30 cellular contexts compared by ENCODE assay signal in genomic region chr3:123071581-123071980, GRCh38. TPM values are rescaled to one million over a fixed set of nuclear protein-coding genes. Genes with fewer than 3 reads are reported as not detected.
DNase-seq lines count a peak whose midpoint lies in the region; ATAC-seq, FAIRE-seq and TF ChIP-seq lines count a peak whose summit lies in the region.
"Had no signal": no experiment of that assay in that cellular context is flagged by ENCODE, and none has a peak within 500 bp of the region (broad histone marks: within the 10 kb centered on the region; RNA-seq: fewer than 3 reads in every experiment).

No MANE protein-coding gene starts in this region.

- H2BK120ac ChIP-seq in neuronal stem cell (ENCODE audit: low read depth, low read length): no peak overlapping the region

- no peak overlapping the region for H2AFZ ChIP-seq in HepG2 (ENCODE audit: low read length)
- no peak overlapping the region for H2AFZ ChIP-seq in neuronal stem cell (ENCODE audit: low read length)

- no peak overlapping the region for H2BK15ac ChIP-seq in neuronal stem cell (ENCODE audit: low read length)

- no peak overlapping the region for H2AK5ac ChIP-seq in neuronal stem cell (ENCODE audit: low read depth, low read length)

- peak overlapping the region; percentile 28 for H3K18ac ChIP-seq in neuronal stem cell (ENCODE audit: low read length)

- no peaks in the 10 kb centered on the region for H3K36me3 ChIP-seq in liver (ENCODE audit: control insufficient read depth in 4 of 4, insufficient read depth in 3 of 4, low read depth in 1 of 4, low read length in 3 of 4)
- H3K36me3 ChIP-seq in HepG2 (replicated peaks in 1 of 2; ENCODE audit: control insufficient read depth in 1 of 2, insufficient read depth in 2 of 2, low read length in 2 of 2): peaks cover 1 to 11% of the 10 kb centered on the region in 2 experiments; a peak in 3 of 5 replicates
- H3K36me3 ChIP-seq in esophagus squamous epithelium: no peaks in the 10 kb centered on the region
- H3K36me3 ChIP-seq in neuronal stem cell (replicated peaks in 1 of 2; ENCODE audit: control insufficient read depth in 2 of 2, insufficient read depth in 2 of 2, low read length in 2 of 2): no peaks in the 10 kb centered on the region
- no peaks in the 10 kb centered on the region for H3K36me3 ChIP-seq in upper lobe of right lung
- no peaks in the 10 kb centered on the region for H3K36me3 ChIP-seq in BE2C
- H3K36me3 ChIP-seq: SJSA1, tibial nerve had no signal

- H3K23ac ChIP-seq in neuronal stem cell (ENCODE audit: low read depth, low read length, poor library complexity): peak overlapping the region; percentile 46

- no peak overlapping the region for H3K4me3 ChIP-seq in liver (ENCODE audit: low read depth in 1 of 3, low read length in 3 of 3)
- H3K4me3 ChIP-seq in HepG2 (replicated peaks in 1 of 3; ENCODE audit: insufficient read depth in 1 of 3, low read depth in 2 of 3, low read length in 3 of 3): no peak overlapping the region
- no peak overlapping the region for H3K4me3 ChIP-seq in esophagus squamous epithelium
- peak overlapping the region in 1 of 2 donors; percentile 28 for H3K4me3 ChIP-seq in neuronal stem cell (ENCODE audit: low read length in 2 of 2)
- H3K4me3 ChIP-seq in upper lobe of right lung: no peak overlapping the region
- no peak overlapping the region for H3K4me3 ChIP-seq in BE2C (ENCODE audit: low read depth, low read length)
- H3K4me3 ChIP-seq: A549, dorsolateral prefrontal cortex, K562, SJSA1, skin epidermis, tibial nerve had no signal

- no peak for TF ChIP-seq EP300 in HepG2 (IDR thresholded peaks at IDR 0.05; ENCODE audit: low read depth in 2 of 2, low read length in 2 of 2)
- TF ChIP-seq EP300 in HepG2 (CRISPR knock-in tag; IDR thresholded peaks at IDR 0.05; ENCODE audit: borderline replicate concordance): no peak

- no peak for ATAC-seq in HepG2
- ATAC-seq in upper lobe of right lung: no peak
- ATAC-seq: A549; K562; stimulated activated naive CD8-positive, alpha-beta T cell treated with anti-CD3 and anti-CD28 coated beads, Interleukin-15, Interleukin-2, amounts not matched to agents 100 U/mL and 50 U/mL, for 24 hours had no signal

- BruUV-seq in HepG2 (replicated peaks; lab: Mats Ljungman, UMichigan): no TSS peak

- H3K9ac ChIP-seq in liver (ENCODE audit: low read depth in 1 of 2, low read length in 2 of 2) (peak overlapping the region in 1 of 2 donors; percentile 24), HepG2 (ENCODE audit: insufficient read depth, low read depth, low read length) (no peak overlapping the region), neuronal stem cell (ENCODE audit: low read depth, low read length, poor library complexity) (no peak overlapping the region)

- no peak for TF ChIP-seq POLR2A in HepG2 (IDR thresholded peaks at IDR 0.05; ENCODE audit: insufficient read depth in 1 of 2, low read depth in 2 of 2, low read length in 2 of 2)
- TF ChIP-seq POLR2A in esophagus squamous epithelium (IDR thresholded peaks at IDR 0.05): no peak

- DNase-seq in HepG2 (ENCODE audit: low spot score): no peak
- no peak for DNase-seq in esophagus squamous epithelium (lab: John Stamatoyannopoulos, UW)
- no peak for DNase-seq in neuronal stem cell (ENCODE audit: low spot score)
- no peak for DNase-seq in upper lobe of right lung
- DNase-seq in AG20443 (ENCODE audit: low spot score): no peak
- DNase-seq in hypothalamus (lab: John Stamatoyannopoulos, UW): no peak
- DNase-seq in BE2C: no peak
- DNase-seq: activated CD4-positive, alpha-beta memory T cell treated with anti-CD3 and anti-CD28 coated beads for 36 hours; activated effector memory CD4-positive, alpha-beta T cell treated with Interleukin-2 at 50 U/mL for 16 hours; activated naive CD8-positive, alpha-beta T cell treated with anti-CD3 and anti-CD28 coated beads, Interleukin-2, amount 10 ng/mL, durations not matched to agents 7 days and 5 days; activated T-cell treated with anti-CD3 and anti-CD28 coated beads for 4 hours; central memory CD4-positive, alpha-beta T cell; mammary epithelial cell; NCI-H1105; NCI-H1930; NCI-H524 treated with DMSO at 0.1 percent for 48 hours; stimulated activated naive CD8-positive, alpha-beta T cell treated with anti-CD3 and anti-CD28 coated beads, Interleukin-15, Interleukin-2, amounts not matched to agents 100 U/mL and 50 U/mL, for 24 hours; T-helper 1 cell had no signal

- no peak overlapping the region for H3K14ac ChIP-seq in neuronal stem cell (ENCODE audit: low read length)

- H3K9me3 ChIP-seq in liver (ENCODE audit: control insufficient read depth in 4 of 4, low read length in 3 of 4) (no peaks in the 10 kb centered on the region), HepG2 (ENCODE audit: low read length) (no peaks in the 10 kb centered on the region), esophagus squamous epithelium (no peaks in the 10 kb centered on the region), neuronal stem cell (replicated peaks in 1 of 2; ENCODE audit: control insufficient read depth in 2 of 2, insufficient read depth in 1 of 2, low read depth in 1 of 2, low read length in 2 of 2) (no peaks in the 10 kb centered on the region), upper lobe of right lung (no peaks in the 10 kb centered on the region), BE2C (no peaks in the 10 kb centered on the region)
- H3K9me3 ChIP-seq: A549, SJSA1, tibial nerve had no signal

- no peak for TF ChIP-seq RAD21 in liver (IDR thresholded peaks at IDR 0.05)
- no peak for TF ChIP-seq RAD21 in HepG2 (CRISPR knock-in tag; IDR thresholded peaks at IDR 0.05)

- TF ChIP-seq CTCF in liver (IDR thresholded peaks at IDR 0.05; ENCODE audit: low read depth, low read length, missing input control) (no peak), HepG2 (CRISPR knock-in tag; IDR thresholded peaks at IDR 0.05) (no peak), esophagus squamous epithelium (IDR thresholded peaks at IDR 0.05) (no peak), upper lobe of right lung (IDR thresholded peaks at IDR 0.05) (no peak), BE2C (IDR thresholded peaks at IDR 0.05; ENCODE audit: low read depth, low read length) (no peak)

- H3K27me3 ChIP-seq in liver (ENCODE audit: control insufficient read depth in 4 of 4, insufficient read depth in 4 of 4, low read length in 3 of 4): no peaks in the 10 kb centered on the region
- H3K27me3 ChIP-seq in HepG2 (ENCODE audit: control insufficient read depth in 1 of 2, insufficient read depth in 2 of 2, low read length in 2 of 2): no peaks in the 10 kb centered on the region; a peak in 1 of 5 replicates
- H3K27me3 ChIP-seq in esophagus squamous epithelium: no peaks in the 10 kb centered on the region
- peaks cover 0 to 19% (median 3%) of the 10 kb centered on the region in 3 experiments for H3K27me3 ChIP-seq in neuronal stem cell (ENCODE audit: control insufficient read depth in 3 of 3, insufficient read depth in 3 of 3, low read depth in 1 of 3, low read length in 3 of 3)
- no peaks in the 10 kb centered on the region for H3K27me3 ChIP-seq in upper lobe of right lung
- H3K27me3 ChIP-seq in BE2C: no peaks in the 10 kb centered on the region
- H3K27me3 ChIP-seq: dorsolateral prefrontal cortex, tibial nerve had no signal

- 69% methylated on average over 7 of the region's 7 CpGs for WGBS in liver
- WGBS in HepG2 (ENCODE audit: low lambda C conversion rate): 95% methylated on average over 7 of the region's 7 CpGs
- WGBS in esophagus squamous epithelium, 2 donors: 75 to 78% methylated on average over 6 to 7 of the region's 7 CpGs
- no CpG with 5 or more reads among the region's 7 CpGs for WGBS in neuronal stem cell (ENCODE audit: extremely low coverage in 2 of 2, insufficient read length in 2 of 2, insufficient replicate concordance in 1 of 2), 2 donors

- H3K79me2 ChIP-seq in HepG2 (ENCODE audit: insufficient read depth, low read length): peaks cover 95% of the 10 kb centered on the region

- intact Hi-C loops in HepG2 (cut with micrococcal nuclease; ENCODE audit: unreplicated experiment) (no loop called here), esophagus squamous epithelium (cut with DNase I) (no loop called here), upper lobe of right lung (cut with DNase I) (no loop called here)

- H3K4me1 ChIP-seq in liver (ENCODE audit: control insufficient read depth in 4 of 4, insufficient read depth in 4 of 4, low read length in 3 of 4): peaks cover 17 to 74% (median 54%) of the 10 kb centered on the region in 4 donors
- H3K4me1 ChIP-seq in HepG2 (ENCODE audit: insufficient read depth, low read length): peaks cover 51% of the 10 kb centered on the region
- peaks cover 12 to 67% (median 36%) of the 10 kb centered on the region in 3 donors for H3K4me1 ChIP-seq in esophagus squamous epithelium
- peaks cover 5 to 13% of the 10 kb centered on the region in 2 donors for H3K4me1 ChIP-seq in neuronal stem cell (ENCODE audit: control insufficient read depth in 2 of 2, insufficient read depth in 1 of 2, low read depth in 1 of 2, low read length in 2 of 2)
- peaks cover 42% of the 10 kb centered on the region for H3K4me1 ChIP-seq in upper lobe of right lung
- peaks cover 35% of the 10 kb centered on the region for H3K4me1 ChIP-seq in BE2C

- no peak overlapping the region for H2BK12ac ChIP-seq in neuronal stem cell (ENCODE audit: low read length)

- no peak overlapping the region for H2BK5ac ChIP-seq in neuronal stem cell (ENCODE audit: low read length)

- H3K4me2 ChIP-seq in HepG2 (ENCODE audit: low read depth, low read length) (no peak overlapping the region), neuronal stem cell (ENCODE audit: insufficient read depth, low read length, poor library complexity, severe bottlenecking) (no peak overlapping the region)
- H3K4me2 ChIP-seq: A549 had no signal

- FAIRE-seq in HepG2 (lab: Jason Lieb, UNC): no peak
- FAIRE-seq: A549, G401.6, K562 had no signal

- H3K27ac ChIP-seq in liver (ENCODE audit: low read depth in 1 of 2, low read length in 2 of 2) (peak overlapping the region; percentile 8 to 27), HepG2 (ENCODE audit: extremely low read length, insufficient read depth, low read length) (no peak overlapping the region), esophagus squamous epithelium (peak overlapping the region; percentile 23 to 79 (median 52)), neuronal stem cell (replicated peaks; ENCODE audit: low read length) (no peak overlapping the region), upper lobe of right lung (peak overlapping the region; percentile 56)
- H3K27ac ChIP-seq: A549, SJSA1 had no signal

- CTCF ChIA-PET in HepG2 (lab: Yijun Ruan, JAX; ENCODE audit: low intra/inter-chr PET ratio, low total read pairs): no interaction called here

- no peak overlapping the region for H4K91ac ChIP-seq in neuronal stem cell (ENCODE audit: low read depth, low read length, poor library complexity)

- in situ Hi-C loops in HepG2 (cut with HindIII; ENCODE audit: extremely low pct_ligation_motif_present, low pct_unique_long_range_greater_than_20kb): no loop called here

- POLR2A ChIA-PET in HepG2 (lab: Yijun Ruan, JAX): interaction anchor here (1.4 kb wide), 1 partner anchor 130 kb away, joined by 3 read pairs; the partner anchor contains the start of gene SEC22A

- H4K20me1 ChIP-seq in HepG2 (ENCODE audit: insufficient read depth, low read length): peaks cover 70% of the 10 kb centered on the region

- H3K79me1 ChIP-seq in neuronal stem cell (ENCODE audit: low read depth, low read length): no peaks in the 10 kb centered on the region

- H4K8ac ChIP-seq in neuronal stem cell (ENCODE audit: low read depth, low read length): no peak overlapping the region

- H3K4ac ChIP-seq in neuronal stem cell (ENCODE audit: low read length): no peak overlapping the region

RNA-seq across cellular contexts. Expression of gene PDIA5, which starts 4.8 kb away (rescaled TPM):
- 10 to 100 TPM; 64.2 to 94.6 TPM for total RNA-seq in liver
- polyA plus RNA-seq in liver: 10 to 100 TPM; 36.8 to 62.3 TPM
- total RNA-seq in HepG2 (2016; rRNA removed; fragmentation: Illumina TruSeq; extraction: Trizol): 19.5 and 51.3 TPM in 2 replicates
- total RNA-seq in HepG2 (2016; cell fraction: cytosol; rRNA removed; fragmentation: Illumina TruSeq; extraction: Trizol; ENCODE audit: low read depth): 13.0 and 13.1 TPM in 2 replicates
- 19.8 and 48.1 TPM in 2 replicates for total RNA-seq in HepG2 (2016; cell fraction: insoluble cytoplasmic fraction; rRNA removed; fragmentation: Illumina TruSeq; extraction: Trizol)
- 12.9 and 15.5 TPM in 2 replicates for total RNA-seq in HepG2 (2016; cell fraction: membrane; rRNA removed; fragmentation: Illumina TruSeq; extraction: Trizol)
- 46.1 and 55.1 TPM in 2 replicates for total RNA-seq in HepG2 (2016; cell fraction: nucleus; rRNA removed; fragmentation: Illumina TruSeq; extraction: Trizol)
- 65.3 and 74.3 TPM in 2 replicates for polyA plus RNA-seq in HepG2 (2011; rRNA removed)
- polyA plus RNA-seq in HepG2 (2011; cell fraction: cytosol; rRNA removed): 68.0 and 77.8 TPM in 2 replicates
- 56.4 and 59.5 TPM in 2 replicates for polyA plus RNA-seq in HepG2 (2011; cell fraction: nucleus; rRNA removed)
- polyA plus RNA-seq in HepG2 (2012): 60.1 and 65.8 TPM in 2 replicates
- 9.4 and 9.5 TPM in 2 replicates for polyA plus RNA-seq in HepG2 (2016; cell fraction: cytosol; fragmentation: Illumina TruSeq; extraction: Trizol; ENCODE audit: low read depth)
- polyA plus RNA-seq in HepG2 (2016; cell fraction: insoluble cytoplasmic fraction; fragmentation: Illumina TruSeq; extraction: Trizol; ENCODE audit: low read depth): 26.4 and 30.6 TPM in 2 replicates
- polyA plus RNA-seq in HepG2 (2016; cell fraction: membrane; fragmentation: Illumina TruSeq; extraction: Trizol; ENCODE audit: low read depth): 13.4 and 13.9 TPM in 2 replicates
- 125 and 129 TPM in 2 replicates for polyA plus RNA-seq in HepG2 (2016; cell fraction: nucleus; fragmentation: Illumina TruSeq; extraction: Trizol; ENCODE audit: insufficient read depth, low read depth)
- polyA minus RNA-seq in HepG2 (2011; rRNA and poly(A)+ RNA removed; ENCODE audit: low replicate concordance): 15.2 and 37.2 TPM in 2 replicates
- 23.6 and 33.0 TPM in 2 replicates for polyA minus RNA-seq in HepG2 (2011; cell fraction: cytosol; rRNA and poly(A)+ RNA removed)
- 37.1 and 44.5 TPM in 2 replicates for polyA minus RNA-seq in HepG2 (2011; cell fraction: nucleus; rRNA and poly(A)+ RNA removed)
- 10 to 100 TPM in 3 of 4 donors, 1 to 10 TPM in 1; 3.9 to 13.0 (median 12.0) TPM for total RNA-seq in esophagus squamous epithelium
- polyA plus RNA-seq in neuronal stem cell (2013, experiment 1 of 2): 5.9 TPM
- 6.0 TPM for polyA plus RNA-seq in neuronal stem cell (2013, experiment 2 of 2)
- 33.6 TPM for total RNA-seq in upper lobe of right lung
- 48.9 TPM for polyA plus RNA-seq in BE2C (2012; ENCODE audit: insufficient read depth, insufficient read length, low read depth)

RNA-seq across cellular contexts. Expression of gene SEMA5B, which starts 44.0 kb away (rescaled TPM):
- total RNA-seq in liver: 1 to 10 TPM in 1 of 2 donors, under 1 TPM in 1; 0.25 to 1.1 TPM
- polyA plus RNA-seq in liver: under 1 TPM; 0.20 to 0.21 TPM
- not detected in 2 replicates for total RNA-seq in HepG2 (2016; rRNA removed; fragmentation: Illumina TruSeq; extraction: Trizol)
- not detected in 2 replicates for total RNA-seq in HepG2 (2016; cell fraction: cytosol; rRNA removed; fragmentation: Illumina TruSeq; extraction: Trizol; ENCODE audit: low read depth)
- total RNA-seq in HepG2 (2016; cell fraction: insoluble cytoplasmic fraction; rRNA removed; fragmentation: Illumina TruSeq; extraction: Trizol): not detected in 2 replicates
- not detected in 2 replicates for total RNA-seq in HepG2 (2016; cell fraction: membrane; rRNA removed; fragmentation: Illumina TruSeq; extraction: Trizol)
- not detected in 2 replicates for total RNA-seq in HepG2 (2016; cell fraction: nucleus; rRNA removed; fragmentation: Illumina TruSeq; extraction: Trizol)
- 0.04 TPM in 1 of 2 replicates, not detected in the other for polyA plus RNA-seq in HepG2 (2011; rRNA removed)
- polyA plus RNA-seq in HepG2 (2011; cell fraction: cytosol; rRNA removed): not detected in 2 replicates
- 0.03 TPM in 2 replicates for polyA plus RNA-seq in HepG2 (2011; cell fraction: nucleus; rRNA removed)
- not detected in 2 replicates for polyA plus RNA-seq in HepG2 (2012)
- polyA plus RNA-seq in HepG2 (2016; cell fraction: cytosol; fragmentation: Illumina TruSeq; extraction: Trizol; ENCODE audit: low read depth): not detected in 2 replicates
- not detected in 2 replicates for polyA plus RNA-seq in HepG2 (2016; cell fraction: insoluble cytoplasmic fraction; fragmentation: Illumina TruSeq; extraction: Trizol; ENCODE audit: low read depth)
- polyA plus RNA-seq in HepG2 (2016; cell fraction: membrane; fragmentation: Illumina TruSeq; extraction: Trizol; ENCODE audit: low read depth): not detected in 2 replicates
- not detected in 2 replicates for polyA plus RNA-seq in HepG2 (2016; cell fraction: nucleus; fragmentation: Illumina TruSeq; extraction: Trizol; ENCODE audit: insufficient read depth, low read depth)
- not detected in 2 replicates for polyA minus RNA-seq in HepG2 (2011; rRNA and poly(A)+ RNA removed; ENCODE audit: low replicate concordance)
- polyA minus RNA-seq in HepG2 (2011; cell fraction: cytosol; rRNA and poly(A)+ RNA removed): not detected in 2 replicates
- not detected in 2 replicates for polyA minus RNA-seq in HepG2 (2011; cell fraction: nucleus; rRNA and poly(A)+ RNA removed)
- total RNA-seq in esophagus squamous epithelium: under 1 TPM in 3 of 4 donors, not detected in 1; 0.13 to 0.21 (median 0.19) TPM
- polyA plus RNA-seq in neuronal stem cell (2013, experiment 1 of 2): 19.4 TPM
- polyA plus RNA-seq in neuronal stem cell (2013, experiment 2 of 2): 18.9 TPM
- total RNA-seq in upper lobe of right lung: 2.3 TPM
- 10.7 TPM for polyA plus RNA-seq in BE2C (2012; ENCODE audit: insufficient read depth, insufficient read length, low read depth)
- total RNA-seq: activated CD4-positive, alpha-beta memory T cell treated with anti-CD3 and anti-CD28 coated beads for 36 hours; HT1080; K562; kidney epithelial cell; MCF 10A; RPMI7951; SJSA1 had no signal
- polyA plus RNA-seq: K562 had no signal

Comparison
In these comparisons a context has a peak if more than half of its experiments do, and no peak if none do; other contexts are left out.
1. H3K27ac ChIP-seq: peak in liver (2 of 2), esophagus squamous epithelium (4 of 4) and upper lobe of right lung (single experiment); none in HepG2 (single experiment) and neuronal stem cell (single experiment).